Comparison of ENCODE assay signal across 8 cellular contexts in the genomic region with DNA sequence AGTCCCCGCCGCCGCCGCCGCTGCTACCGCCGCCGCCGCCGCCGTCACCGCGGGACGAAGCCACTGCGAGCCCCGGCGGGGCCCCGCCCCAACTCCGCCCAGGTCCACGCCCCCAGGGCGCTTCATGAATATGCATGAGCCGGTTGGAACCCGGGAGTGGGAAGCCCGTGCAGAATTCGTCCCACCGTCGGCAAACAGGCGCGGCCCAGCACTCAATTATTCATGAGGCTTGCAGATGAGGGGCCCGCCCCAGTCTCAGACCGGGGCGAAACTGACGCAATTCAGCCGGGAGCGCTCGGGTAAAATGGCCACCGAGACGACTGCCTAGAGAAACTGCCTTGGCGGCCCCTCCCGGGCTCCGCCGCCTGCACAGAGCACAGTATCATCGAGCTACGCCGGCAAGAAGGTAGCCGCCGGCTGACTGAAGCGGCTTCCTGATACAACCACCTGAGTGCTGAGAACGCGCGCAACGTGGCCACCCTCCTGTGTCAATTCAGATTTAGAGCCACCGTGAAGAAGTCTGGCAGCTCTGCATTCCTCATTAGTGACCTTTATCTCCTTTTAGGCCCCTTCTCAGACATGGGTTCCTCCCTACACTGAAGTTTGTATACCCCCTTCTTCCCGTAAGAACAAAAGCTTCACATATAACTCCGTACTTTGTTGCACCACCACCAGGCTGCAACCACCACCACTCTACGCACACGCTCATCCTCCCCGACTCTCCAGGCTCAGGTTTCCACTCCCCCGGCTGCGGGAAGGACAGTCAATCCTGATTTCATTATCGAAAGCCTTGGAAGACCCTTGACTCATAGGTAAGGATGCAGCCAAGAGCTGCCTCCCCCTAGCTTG. TPM values are rescaled to one million over a fixed set of nuclear protein-coding genes. Genes with fewer than 3 reads are reported as not detected.
DNase-seq lines count a peak whose midpoint lies in the region; ATAC-seq and TF ChIP-seq lines count a peak whose summit lies in the region.

A gene with protein sequence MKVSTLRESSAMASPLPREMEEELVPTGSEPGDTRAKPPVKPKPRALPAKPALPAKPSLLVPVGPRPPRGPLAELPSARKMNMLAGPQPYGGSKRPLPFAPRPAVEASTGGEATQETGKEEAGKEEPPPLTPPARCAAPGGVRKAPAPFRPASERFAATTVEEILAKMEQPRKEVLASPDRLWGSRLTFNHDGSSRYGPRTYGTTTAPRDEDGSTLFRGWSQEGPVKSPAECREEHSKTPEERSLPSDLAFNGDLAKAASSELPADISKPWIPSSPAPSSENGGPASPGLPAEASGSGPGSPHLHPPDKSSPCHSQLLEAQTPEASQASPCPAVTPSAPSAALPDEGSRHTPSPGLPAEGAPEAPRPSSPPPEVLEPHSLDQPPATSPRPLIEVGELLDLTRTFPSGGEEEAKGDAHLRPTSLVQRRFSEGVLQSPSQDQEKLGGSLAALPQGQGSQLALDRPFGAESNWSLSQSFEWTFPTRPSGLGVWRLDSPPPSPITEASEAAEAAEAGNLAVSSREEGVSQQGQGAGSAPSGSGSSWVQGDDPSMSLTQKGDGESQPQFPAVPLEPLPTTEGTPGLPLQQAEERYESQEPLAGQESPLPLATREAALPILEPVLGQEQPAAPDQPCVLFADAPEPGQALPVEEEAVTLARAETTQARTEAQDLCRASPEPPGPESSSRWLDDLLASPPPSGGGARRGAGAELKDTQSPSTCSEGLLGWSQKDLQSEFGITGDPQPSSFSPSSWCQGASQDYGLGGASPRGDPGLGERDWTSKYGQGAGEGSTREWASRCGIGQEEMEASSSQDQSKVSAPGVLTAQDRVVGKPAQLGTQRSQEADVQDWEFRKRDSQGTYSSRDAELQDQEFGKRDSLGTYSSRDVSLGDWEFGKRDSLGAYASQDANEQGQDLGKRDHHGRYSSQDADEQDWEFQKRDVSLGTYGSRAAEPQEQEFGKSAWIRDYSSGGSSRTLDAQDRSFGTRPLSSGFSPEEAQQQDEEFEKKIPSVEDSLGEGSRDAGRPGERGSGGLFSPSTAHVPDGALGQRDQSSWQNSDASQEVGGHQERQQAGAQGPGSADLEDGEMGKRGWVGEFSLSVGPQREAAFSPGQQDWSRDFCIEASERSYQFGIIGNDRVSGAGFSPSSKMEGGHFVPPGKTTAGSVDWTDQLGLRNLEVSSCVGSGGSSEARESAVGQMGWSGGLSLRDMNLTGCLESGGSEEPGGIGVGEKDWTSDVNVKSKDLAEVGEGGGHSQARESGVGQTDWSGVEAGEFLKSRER (N-terminal part only) (minus strand): TSS at position 67 of the 849 bp plus-strand sequence. CDS start 3,067 bp downstream, outside the sequence.

- no peaks in the 10 kb centered on the region for H3K9me3 ChIP-seq in heart left ventricle
- no peaks in the 10 kb centered on the region for H3K9me3 ChIP-seq in transverse colon

- peak within 1 kb of the TSS; percentile 67 to 89 (median 75) for H3K4me3 ChIP-seq in heart left ventricle
- peak within 1 kb of the TSS; percentile 81 to 97 (median 86) for H3K4me3 ChIP-seq in transverse colon

- no peaks in the 10 kb centered on the region for H3K27me3 ChIP-seq in heart left ventricle
- H3K27me3 ChIP-seq in transverse colon: no peaks in the 10 kb centered on the region

- TF ChIP-seq CTCF in GM13976 (IDR thresholded peaks at IDR 0.05; ENCODE audit: borderline replicate concordance, control extremely low read depth, extremely low read depth, insufficient read depth, missing control alignments): no peak
- peak in 1 of 12 donors; percentile 11 for TF ChIP-seq CTCF in heart left ventricle (IDR thresholded peaks at IDR 0.05)
- TF ChIP-seq CTCF in transverse colon (IDR thresholded peaks at IDR 0.05): peak in 2 of 5 experiments; percentile 34 to 35

- intact Hi-C loops in T-helper 1 cell treated with Interleukin-12 subunit alpha and Interleukin-12 subunit beta and Interleukin-4 antibody, amounts not matched to agents 30 ng/mL and 1 ng/mL, for 36 hours (cut with micrococcal nuclease): loop anchor here (1.0 to 10.0 kb wide), 9 partner anchors 10 to 1253 kb away; a partner anchor contains a TSS
- intact Hi-C loops in heart left ventricle (cut with DNase I): loop anchor here in 2 of 10 donors (5.0 to 10.0 kb wide), 2 partner anchors 48 to 1250 kb away; a partner anchor contains a TSS
- intact Hi-C loops in transverse colon (cut with DNase I; ENCODE audit: low total_unique reads): loop anchor here (10.0 kb wide), 1 partner anchor 340 kb away; a partner anchor contains a TSS

- ATAC-seq in HG02840 (IDR thresholded peaks at IDR 0.05; ENCODE audit: low FRiP score, unreplicated experiment) (peak; percentile 91), heart left ventricle (peak; percentile 84 to 90 (median 88))

- H3K27ac ChIP-seq in heart left ventricle: peak within 1 kb of the TSS; percentile 88 to 98 (median 94)
- H3K27ac ChIP-seq in transverse colon: peak within 1 kb of the TSS; percentile 92 to 98 (median 96)

- DNase-seq in GM13976 (ENCODE audit: low spot score) (peak; percentile 97), NCI-H1436 treated with DMSO at 0.1 percent for 48 hours (lab: John Stamatoyannopoulos, UW) (peak; percentile 81), amniotic epithelial cell (ENCODE audit: low read depth) (peak; percentile 98), heart left ventricle (peak; percentile 97 to 98 (median 98)), pons (ENCODE audit: low spot score) (peak; percentile 95), transverse colon (peak; percentile 99)

- H3K4me1 ChIP-seq in heart left ventricle (peaks cover 4 to 55% (median 32%) of the 10 kb centered on the region in 12 donors), transverse colon (peaks cover 20 to 56% (median 49%) of the 10 kb centered on the region in 4 donors)

- no peak for TF ChIP-seq EP300 in transverse colon (IDR thresholded peaks at IDR 0.05; ENCODE audit: low read depth)

- in situ Hi-C loops in GM13976 (cut with MboI; ENCODE audit: low sequenced_read_pairs, unreplicated experiment) (no loop called here), transverse colon (cut with MboI; ENCODE audit: low pct_ligation_motif_present in 1 of 4, low pct_unique_long_range_greater_than_20kb in 1 of 4, low sequenced_read_pairs in 3 of 4) (loop anchor here in 3 of 4 donors (25.0 kb wide), 2 partner anchors 162 to 312 kb away; a partner anchor contains a TSS)

- TF ChIP-seq POLR2A in heart left ventricle (IDR thresholded peaks at IDR 0.05) (peak; percentile 9 to 90), transverse colon (IDR thresholded peaks at IDR 0.05) (peak; percentile 90)

- WGBS in heart left ventricle, 4 donors: 1 to 2% (median 1%) methylated on average over 31 to 61 of the region's 61 CpGs
- 0 to 1% methylated on average over 6 to 40 of the region's 61 CpGs for WGBS in transverse colon (ENCODE audit: low coverage in 1 of 2), 2 donors

- peaks cover 0 to 56% (median 43%) of the 10 kb centered on the region in 9 donors for H3K36me3 ChIP-seq in heart left ventricle
- H3K36me3 ChIP-seq in transverse colon: peaks cover 0 to 14% (median 6%) of the 10 kb centered on the region in 4 donors

RNA-seq across cellular contexts. Expression of the gene that starts here (rescaled TPM):
- 12.4 and 14.1 TPM in 2 replicates for total RNA-seq in T-helper 1 cell treated with Interleukin-12 subunit alpha and Interleukin-12 subunit beta and Interleukin-4 antibody, amounts not matched to agents 30 ng/mL and 1 ng/mL, for 36 hours
- total RNA-seq in heart left ventricle (10 to 100 TPM; 25.3 to 68.3 (median 33.1) TPM), transverse colon (100 to 1,000 TPM in 3 of 4 donors, 10 to 100 TPM in 1; 74.3 to 122 (median 119) TPM)
- 10 to 100 TPM; 36.9 to 45.3 TPM for polyA plus RNA-seq in heart left ventricle

Comparison
In these comparisons a context has a peak if more than half of its experiments do, and no peak if none do; other contexts are left out.
1. Peak in every context shown above with its lines: DNase-seq, ATAC-seq, H3K4me3 ChIP-seq and H3K27ac ChIP-seq.